In genomic region chr3:121998588-121999473, GRCh38 we compare ENCODE assay signal across 1 cellular context.
TF ChIP-seq lines count a peak whose summit lies in the region.

No MANE protein-coding gene starts in this region.

TF ChIP-seq in HepG2, 621 proteins besides CTCF, POLR2A, EP300 and RAD21:
- no peak for TF ChIP-seq CREB3 (CRISPR knock-in tag; IDR thresholded peaks at IDR 0.05)
- TF ChIP-seq, protein P1, sequence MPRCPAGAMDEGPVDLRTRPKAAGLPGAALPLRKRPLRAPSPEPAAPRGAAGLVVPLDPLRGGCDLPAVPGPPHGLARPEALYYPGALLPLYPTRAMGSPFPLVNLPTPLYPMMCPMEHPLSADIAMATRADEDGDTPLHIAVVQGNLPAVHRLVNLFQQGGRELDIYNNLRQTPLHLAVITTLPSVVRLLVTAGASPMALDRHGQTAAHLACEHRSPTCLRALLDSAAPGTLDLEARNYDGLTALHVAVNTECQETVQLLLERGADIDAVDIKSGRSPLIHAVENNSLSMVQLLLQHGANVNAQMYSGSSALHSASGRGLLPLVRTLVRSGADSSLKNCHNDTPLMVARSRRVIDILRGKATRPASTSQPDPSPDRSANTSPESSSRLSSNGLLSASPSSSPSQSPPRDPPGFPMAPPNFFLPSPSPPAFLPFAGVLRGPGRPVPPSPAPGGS (CRISPR knock-in tag; IDR thresholded peaks at IDR 0.05): no peak
- no peak for TF ChIP-seq XRCC5 (optimal IDR thresholded peaks at IDR 0.05; ENCODE audit: low read length)
